14 cellular contexts compared by ENCODE assay signal in genomic region chr5:148619484-148619883, GRCh38. TPM values are rescaled to one million over a fixed set of nuclear protein-coding genes. Genes with fewer than 3 reads are reported as not detected.
"Had no signal": no experiment of that assay in that cellular context is flagged by ENCODE, and none has a peak within 500 bp of the region (broad histone marks: within the 10 kb centered on the region; RNA-seq: fewer than 3 reads in every experiment).

No MANE protein-coding gene starts in this region.

- H3K4me3 Mint-ChIP-seq: activated CD8-positive, alpha-beta T cell treated with anti-CD3 and anti-CD28 coated beads for 36 hours; nephron progenitor cell had no signal

- H3K9me3 Mint-ChIP-seq: activated CD8-positive, alpha-beta T cell treated with anti-CD3 and anti-CD28 coated beads for 36 hours; nephron progenitor cell had no signal

- H3K4me1 Mint-ChIP-seq: nephron progenitor cell had no signal

- H3K27ac Mint-ChIP-seq: activated CD8-positive, alpha-beta T cell treated with anti-CD3 and anti-CD28 coated beads for 36 hours; nephron progenitor cell; progenitor cell of endocrine pancreas had no signal

- DNase-seq: activated CD4-positive, CD25-positive, alpha-beta regulatory T cell treated with anti-CD3 and anti-CD28 coated beads, Interleukin-2, amount 50 U/mL, for 72 hours; activated CD8-positive, alpha-beta memory T cell treated with anti-CD3 and anti-CD28 coated beads, Interleukin-2, amount 50 U/mL, for 4 hours; activated CD8-positive, alpha-beta T cell treated with anti-CD3 and anti-CD28 coated beads for 36 hours; activated naive CD4-positive, alpha-beta T cell treated with Interleukin-2 at 50 U/mL for 16 hours; dorsolateral prefrontal cortex; hippocampal formation; kidney; mesendoderm; nephron progenitor cell; occipital lobe; right lobe of liver; stimulated activated CD4-positive, alpha-beta T cell treated with anti-CD3 and anti-CD28 coated beads, Interleukin-2, amount 100 ng/mL, for 24 hours; thyroid gland had no signal

- ATAC-seq: activated CD8-positive, alpha-beta T cell treated with anti-CD3 and anti-CD28 coated beads for 36 hours; right lobe of liver had no signal

RNA-seq across cellular contexts. Expression of gene HTR4, which starts 34.8 kb away (rescaled TPM):
- total RNA-seq: activated CD8-positive, alpha-beta T cell treated with anti-CD3 and anti-CD28 coated beads for 36 hours; progenitor cell of endocrine pancreas; thyroid gland had no signal
